In the genomic region with DNA sequence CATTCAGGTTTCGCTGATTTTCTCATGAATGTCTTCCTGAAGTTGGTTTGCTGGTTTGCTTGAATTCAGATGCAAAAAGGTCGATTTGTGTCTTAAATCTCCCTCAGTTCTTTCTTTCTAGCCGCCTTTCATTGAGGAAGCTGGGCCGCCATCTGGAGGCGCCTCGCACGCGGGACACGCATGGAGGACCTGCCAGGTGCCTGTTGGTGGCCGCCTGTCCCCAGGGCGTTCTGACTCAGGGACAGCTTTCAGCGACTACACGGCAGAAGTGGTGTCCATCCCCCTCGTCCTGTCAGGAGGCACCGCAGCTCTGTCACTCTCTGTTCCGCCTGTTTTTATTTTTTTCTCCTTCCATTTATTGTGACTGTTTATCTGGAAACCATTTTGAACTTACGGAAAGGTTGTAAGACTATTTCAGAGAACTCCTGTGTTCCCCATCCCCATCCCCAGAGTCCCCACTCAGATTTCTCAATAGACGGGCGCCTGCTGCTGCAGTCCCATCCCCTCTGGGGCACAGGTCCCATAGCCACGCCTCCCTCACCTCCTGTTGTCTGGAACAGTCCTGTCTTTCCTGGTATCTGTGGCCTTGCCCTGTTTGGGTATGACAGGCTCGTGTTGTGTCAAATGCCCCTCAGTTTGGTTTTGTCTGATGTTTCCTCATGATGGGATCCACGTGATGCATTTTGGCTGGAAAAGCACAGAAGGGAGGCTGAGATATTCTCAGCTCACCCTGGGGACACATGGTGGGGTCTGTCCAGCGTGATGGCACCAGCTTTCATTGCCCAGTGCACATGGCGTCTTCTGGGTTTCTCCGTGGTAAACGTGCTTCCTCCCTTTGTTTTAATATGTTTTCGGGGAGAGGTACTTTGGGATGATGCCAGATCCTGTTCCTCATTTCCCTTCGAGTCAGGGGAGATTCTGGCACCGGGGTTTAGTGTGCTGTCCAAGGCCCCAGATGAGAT, we compare ENCODE assay signal across 23 cellular contexts. TPM values are rescaled to one million over a fixed set of nuclear protein-coding genes. Genes with fewer than 3 reads are reported as not detected.
DNase-seq lines count a peak whose midpoint lies in the region; ATAC-seq and TF ChIP-seq lines count a peak whose summit lies in the region.
"Had no signal": no experiment of that assay in that cellular context is flagged by ENCODE, and none has a peak within 500 bp of the region (broad histone marks: within the 10 kb centered on the region; RNA-seq: fewer than 3 reads in every experiment).

No MANE protein-coding gene starts in this region.

- no peaks in the 10 kb centered on the region for H3K79me2 ChIP-seq in DOHH2 (ENCODE audit: control insufficient read depth, low read length)

- H3K36me3 ChIP-seq in DOHH2 (ENCODE audit: control insufficient read depth, low read length) (no peaks in the 10 kb centered on the region), H7 (replicated peaks; ENCODE audit: control insufficient read depth, insufficient read depth, low read length) (no peaks in the 10 kb centered on the region), lower lobe of right lung (no peaks in the 10 kb centered on the region)
- H3K36me3 ChIP-seq: brain microvascular endothelial cell, left ventricle myocardium inferior, vagina had no signal

- H3K9me2 ChIP-seq in DOHH2 (replicated peaks; ENCODE audit: control insufficient read depth, low read length) = no peaks in the 10 kb centered on the region

- H3K4me2 ChIP-seq in DOHH2 (ENCODE audit: low read length) = peak overlapping the region; percentile 89

- H3K4me3 Mint-ChIP-seq in T-helper 17 cell = no peak overlapping the region
- H3K4me3 Mint-ChIP-seq: activated naive CD4-positive, alpha-beta T cell treated with anti-CD3 and anti-CD28 coated beads, Interleukin-2, amount 50 U/mL, for 24 hours; stimulated activated naive CD8-positive, alpha-beta T cell treated with anti-CD3 and anti-CD28 coated beads, Interleukin-15, Interleukin-2, amounts not matched to agents 100 ng/mL and 50 ng/mL, for 24 hours had no signal

- no peak overlapping the region for H3K27ac Mint-ChIP-seq in T-helper 17 cell
- H3K27ac Mint-ChIP-seq: activated naive CD4-positive, alpha-beta T cell treated with anti-CD3 and anti-CD28 coated beads, Interleukin-2, amount 50 U/mL, for 24 hours; H9; stimulated activated naive CD8-positive, alpha-beta T cell treated with anti-CD3 and anti-CD28 coated beads, Interleukin-15, Interleukin-2, amounts not matched to agents 100 ng/mL and 50 ng/mL, for 24 hours had no signal

- H3K36me3 Mint-ChIP-seq in T-helper 17 cell (ENCODE audit: low read depth) = peaks cover 4% of the 10 kb centered on the region

- peak overlapping the region; percentile 92 for H3K27ac ChIP-seq in DOHH2 (ENCODE audit: low read depth, low read length)
- no peak overlapping the region for H3K27ac ChIP-seq in lower lobe of right lung
- H3K27ac ChIP-seq: brain microvascular endothelial cell, foreskin keratinocyte, left ventricle myocardium inferior, vagina had no signal

- H3K4me3 ChIP-seq in DOHH2 (ENCODE audit: low read length) (peak overlapping the region; percentile 66), H7 (ENCODE audit: insufficient read depth, low read depth, low read length) (no peak overlapping the region), lower lobe of right lung (no peak overlapping the region)
- H3K4me3 ChIP-seq: left ventricle myocardium inferior, vagina had no signal

- H4K20me1 ChIP-seq in DOHH2 (ENCODE audit: control insufficient read depth, insufficient read depth, low read depth, low read length) = no peaks in the 10 kb centered on the region

- peaks cover 67% of the 10 kb centered on the region for H3K4me1 ChIP-seq in DOHH2 (ENCODE audit: control insufficient read depth, low read length)
- H3K4me1 ChIP-seq in lower lobe of right lung = peaks cover 11% of the 10 kb centered on the region
- H3K4me1 ChIP-seq: foreskin keratinocyte, left ventricle myocardium inferior, vagina had no signal

- peaks cover 31% of the 10 kb centered on the region for H3F3A ChIP-seq in DOHH2 (ENCODE audit: control insufficient read depth, insufficient read depth)

- H3K27me3 ChIP-seq in DOHH2 (ENCODE audit: control insufficient read depth, low read length) = 0 out of 2 replicates have a peak, but pooled peaks cover 3% of the 10 kb centered on the region
- no peaks in the 10 kb centered on the region for H3K27me3 ChIP-seq in H7 (ENCODE audit: control insufficient read depth, insufficient read depth, low read length)
- peaks cover 51% of the 10 kb centered on the region for H3K27me3 ChIP-seq in lower lobe of right lung (ENCODE audit: low read depth)
- H3K27me3 ChIP-seq: vagina had no signal

- ATAC-seq in T-helper 17 cell (peak; percentile 46), lower lobe of right lung (no peak)
- ATAC-seq: foreskin keratinocyte had no signal

- peak; percentile 46 for DNase-seq in H7
- no peak for DNase-seq in T-helper 17 cell
- DNase-seq in lung microvascular endothelial cell (ENCODE audit: low read depth in 2 of 2) = peak; percentile 12 to 96
- no peak for DNase-seq in stimulated activated CD4-positive, alpha-beta T cell treated with anti-CD3 and anti-CD28 coated beads, Interleukin-15, amount 100 ng/mL, for 24 hours
- DNase-seq in NCI-H1105 (lab: John Stamatoyannopoulos, UW) = no peak
- DNase-seq in AG08396 (ENCODE audit: low spot score) = no peak
- DNase-seq in lower lobe of right lung = no peak
- DNase-seq: activated CD4-positive, alpha-beta T cell treated with anti-CD3 and anti-CD28 coated beads, Interleukin-2, amount 50 U/mL, for 1 hour; activated T-cell treated with anti-CD3 and anti-CD28 coated beads, Interleukin-2, amount 50 U/mL, for 1 hour; brain microvascular endothelial cell; Calu3; foreskin keratinocyte; H9; IMR-90; left ventricle myocardium inferior; NCI-H1092; SHP77; small intestine; T-helper 9 cell had no signal

- H3K27me3 Mint-ChIP-seq in T-helper 17 cell = peaks cover 39% of the 10 kb centered on the region

- H3K4me1 Mint-ChIP-seq in T-helper 17 cell = peaks cover 4% of the 10 kb centered on the region

- TF ChIP-seq CTCF in DOHH2 (IDR thresholded peaks at IDR 0.05; ENCODE audit: low read depth, low read length, poor library complexity, severe bottlenecking) = peak; percentile 38
- no peak for TF ChIP-seq CTCF in lower lobe of right lung (IDR thresholded peaks at IDR 0.05)

- intact Hi-C loops in lower lobe of right lung (cut with DNase I) = no loop called here

- peaks cover 9% of the 10 kb centered on the region; the same call in 1 of the 2 replicates for H3K9me3 ChIP-seq in DOHH2 (ENCODE audit: control insufficient read depth, insufficient read depth, low read length)
- peaks cover 2% of the 10 kb centered on the region for H3K9me3 ChIP-seq in T-helper 17 cell (ENCODE audit: control insufficient read depth, low read length, poor library complexity, severe bottlenecking)
- H3K9me3 ChIP-seq in lower lobe of right lung = no peaks in the 10 kb centered on the region
- H3K9me3 ChIP-seq: left ventricle myocardium inferior, vagina had no signal

RNA-seq across cellular contexts. Expression of a gene that starts 33.4 kb away (rescaled TPM):
- 638 and 696 TPM in 2 replicates for total RNA-seq in H7 (2014; rRNA removed; shearing (Covaris generic))
- total RNA-seq in T-helper 17 cell = 100 to 1,000 TPM; 526 to 533 TPM
- total RNA-seq in lung microvascular endothelial cell = 440 and 633 TPM in 2 replicates
- 391 TPM for total RNA-seq in lower lobe of right lung

RNA-seq across cellular contexts. Expression of a gene that starts 33.5 kb away (rescaled TPM):
- total RNA-seq in H7 (2014; rRNA removed; shearing (Covaris generic)) = 93.3 and 101 TPM in 2 replicates
- total RNA-seq in T-helper 17 cell = 10 to 100 TPM; 32.5 to 40.1 TPM
- total RNA-seq in lung microvascular endothelial cell = 25.7 and 31.9 TPM in 2 replicates
- 21.9 TPM for total RNA-seq in lower lobe of right lung

Comparison
In these comparisons a context has a peak if more than half of its experiments do, and no peak if none do; other contexts are left out.
1. DNase-seq: peak in H7 (single experiment) and lung microvascular endothelial cell (2 of 2); none in T-helper 17 cell (0 of 3), stimulated activated CD4-positive, alpha-beta T cell treated with anti-CD3 and anti-CD28 coated beads, Interleukin-15, amount 100 ng/mL, for 24 hours (single experiment), NCI-H1105 (single experiment), AG08396 (single experiment) and lower lobe of right lung (single experiment).